In genomic region chr17:17963694-17964436, GRCh38 we compare ENCODE assay signal across 1 cellular context.
TF ChIP-seq lines count a peak whose summit lies in the region.

No MANE protein-coding gene starts in this region.

TF ChIP-seq in K562, 482 proteins besides CTCF, POLR2A, EP300 and RAD21:
- peak; percentile 77 for TF ChIP-seq ZFP36 (IDR thresholded peaks at IDR 0.05; ENCODE audit: low read depth, low read length, partially characterized antibody)
- no peak for TF ChIP-seq CC2D1A (IDR thresholded peaks at IDR 0.05)
- no peak for TF ChIP-seq CHD2 (IDR thresholded peaks at IDR 0.05; ENCODE audit: low read depth, low read length)
- TF ChIP-seq ERF (CRISPR knock-in tag; IDR thresholded peaks at IDR 0.05), result no peak
- TF ChIP-seq SMARCC2 (IDR thresholded peaks at IDR 0.05; ENCODE audit: low read depth), result no peak
- no peak for TF ChIP-seq CBFA2T3 (IDR thresholded peaks at IDR 0.05)
- TF ChIP-seq AFF1 (IDR thresholded peaks at IDR 0.05; ENCODE audit: low read depth in 1 of 2, partially characterized antibody in 2 of 2), result no peak
- no peak for TF ChIP-seq STAT5A (IDR thresholded peaks at IDR 0.05; ENCODE audit: borderline replicate concordance, low read length)
